In genomic region chr1:219066631-219067349, GRCh38 we compare ENCODE assay signal across 8 cellular contexts.
DNase-seq lines count a peak whose midpoint lies in the region; ATAC-seq and TF ChIP-seq lines count a peak whose summit lies in the region.

No MANE protein-coding gene starts in this region.

- H3K27me3 ChIP-seq in PC-9 (ENCODE audit: insufficient read depth, low read depth) (no peaks in the 10 kb centered on the region), gastroesophageal sphincter (no peaks in the 10 kb centered on the region)

- no TSS peak for BruUV-seq in PC-9 (replicated peaks; lab: Mats Ljungman, UMichigan)

- no peaks in the 10 kb centered on the region for H3K79me2 ChIP-seq in PC-9 (ENCODE audit: low read depth)

- H3K4me2 ChIP-seq in PC-9 = no peak overlapping the region

- ATAC-seq in Right ventricle myocardium superior (ENCODE audit: poor library complexity) = peak; percentile 82
- ATAC-seq in gastroesophageal sphincter = peak; percentile 25
- ATAC-seq in GM21528 (IDR thresholded peaks at IDR 0.05; ENCODE audit: low FRiP score, unreplicated experiment) = no peak
- ATAC-seq in HG02610 (IDR thresholded peaks at IDR 0.05; ENCODE audit: unreplicated experiment) = no peak

- H3K4me1 ChIP-seq in PC-9 (replicated peaks; ENCODE audit: insufficient read depth) (peaks cover 5% of the 10 kb centered on the region; the same call in 1 of the 2 replicates), gastroesophageal sphincter (peaks cover 0 to 13% (median 3%) of the 10 kb centered on the region in 3 donors)

- H3F3A ChIP-seq in PC-9 (ENCODE audit: insufficient read depth, low read depth) = no peaks in the 10 kb centered on the region

- H3K9me2 ChIP-seq in PC-9 (ENCODE audit: insufficient read depth) = peaks cover 5% of the 10 kb centered on the region; the same call in 1 of the 2 replicates

- DNase-seq in Right ventricle myocardium superior (no peak), cardiac septum (ENCODE audit: low spot score) (no peak), PC-9 (peak; percentile 2 to 78), smooth muscle cell of the brain vasculature (ENCODE audit: low read depth, low spot score) (peak; percentile 26), COLO668 (lab: John Stamatoyannopoulos, UW; ENCODE audit: unreplicated experiment) (no peak)

- H2AFZ ChIP-seq in PC-9 = no peak overlapping the region

- WGBS in gastroesophageal sphincter (ENCODE audit: low coverage in 1 of 2), 2 donors = 22 to 44% methylated on average over 1 of the region's 1 CpG

- POLR2A ChIA-PET in PC-9 (lab: Charles Lee; ENCODE audit: unreplicated experiment) = interaction anchor here (0.6 to 1.2 kb wide), 7 partner anchors 360 to 721 kb away, joined by 3 to 8 read pairs (median 5); partner anchors contain the start of gene TGFB2

- H3K36me3 ChIP-seq in PC-9 (ENCODE audit: low read depth) (no peaks in the 10 kb centered on the region), gastroesophageal sphincter (no peaks in the 10 kb centered on the region)

- H4K20me1 ChIP-seq in PC-9 (ENCODE audit: insufficient read depth) = no peaks in the 10 kb centered on the region

- CTCF ChIA-PET in PC-9 (lab: Charles Lee) = interaction anchor here (0.7 to 1.8 kb wide), 7 partner anchors 408 to 737 kb away, joined by 3 to 11 read pairs (median 3); partner anchors contain the start of gene TGFB2

- 0 out of 2 replicates have a peak, but pooled peaks cover 3% of the 10 kb centered on the region for H3K9me3 ChIP-seq in PC-9 (ENCODE audit: insufficient read depth, low read depth)
- H3K9me3 ChIP-seq in gastroesophageal sphincter = no peaks in the 10 kb centered on the region

- intact Hi-C loops in Right ventricle myocardium superior (cut with DNase I) = no loop called here
- intact Hi-C loops in cardiac septum (cut with DNase I) = loop anchor here (5.0 kb wide), 1 partner anchor 729 kb away; no protein-coding TSS in a partner anchor
- intact Hi-C loops in PC-9 (cut with micrococcal nuclease; ENCODE audit: unreplicated experiment) = loop anchor here (1.0 to 5.0 kb wide), 9 partner anchors 321 to 736 kb away; no protein-coding TSS in a partner anchor

- H3K4me3 ChIP-seq in PC-9 (no peak overlapping the region), gastroesophageal sphincter (no peak overlapping the region)

- no peak for TF ChIP-seq EP300 in gastroesophageal sphincter (IDR thresholded peaks at IDR 0.05)

- TF ChIP-seq CTCF in PC-9 (conservative IDR thresholded peaks at IDR 0.05) (peak; percentile 84), gastroesophageal sphincter (IDR thresholded peaks at IDR 0.05) (peak; percentile 21 to 52 (median 42))

- H3K27ac ChIP-seq in PC-9 = peak overlapping the region; percentile 30
- H3K27ac ChIP-seq in gastroesophageal sphincter = no peak overlapping the region

- TF ChIP-seq POLR2A in gastroesophageal sphincter (IDR thresholded peaks at IDR 0.05) = no peak

Comparison
In these comparisons a context has a peak if more than half of its experiments do, and no peak if none do; other contexts are left out.
1. ATAC-seq: peak in Right ventricle myocardium superior (single experiment) and gastroesophageal sphincter (single experiment); none in GM21528 (single experiment) and HG02610 (single experiment).
2. DNase-seq: peak in PC-9 (2 of 2) and smooth muscle cell of the brain vasculature (single experiment); none in Right ventricle myocardium superior (single experiment), cardiac septum (single experiment) and COLO668 (single experiment).